2 cellular contexts compared by ENCODE assay signal in genomic region chr2:13353083-13353482, GRCh38.
TF ChIP-seq lines count a peak whose summit lies in the region.

No MANE protein-coding gene starts in this region.

TF ChIP-seq in GM12878, 131 proteins besides CTCF, POLR2A, EP300 and RAD21:
- TF ChIP-seq ZNF24 (IDR thresholded peaks at IDR 0.05), result no peak

TF ChIP-seq in HepG2, 621 proteins besides CTCF, POLR2A, EP300 and RAD21:
- TF ChIP-seq SRSF1 (optimal IDR thresholded peaks at IDR 0.05; ENCODE audit: low read depth, low read length), result no peak
- TF ChIP-seq ZKSCAN8 (CRISPR knock-in tag; IDR thresholded peaks at IDR 0.05; ENCODE audit: borderline replicate concordance), result no peak
- TF ChIP-seq ZNF3 (CRISPR knock-in tag; IDR thresholded peaks at IDR 0.05), result no peak
- no peak for TF ChIP-seq CEBPZ (IDR thresholded peaks at IDR 0.05; ENCODE audit: low read length)
- no peak for TF ChIP-seq DPF2 (CRISPR knock-in tag; IDR thresholded peaks at IDR 0.05; ENCODE audit: borderline replicate concordance, low read depth)
- no peak for TF ChIP-seq AKAP8 (CRISPR knock-in tag; IDR thresholded peaks at IDR 0.05)
- TF ChIP-seq ZNF770 (CRISPR knock-in tag; IDR thresholded peaks at IDR 0.05), result no peak
- no peak for TF ChIP-seq ZNF781 (CRISPR knock-in tag; IDR thresholded peaks at IDR 0.05; ENCODE audit: borderline replicate concordance, not compliant biosample characterization)
- TF ChIP-seq ZSCAN22 (CRISPR knock-in tag; IDR thresholded peaks at IDR 0.05), result no peak
- TF ChIP-seq ZNF850 (CRISPR knock-in tag; conservative IDR thresholded peaks at IDR 0.05), result no peak
- TF ChIP-seq POGK (CRISPR knock-in tag; conservative IDR thresholded peaks at IDR 0.05), result no peak
- no peak for TF ChIP-seq ZNF777 (CRISPR knock-in tag; IDR thresholded peaks at IDR 0.05)
- no peak for TF ChIP-seq HNRNPL (IDR thresholded peaks at IDR 0.05; ENCODE audit: low read depth, low read length)
- no peak for TF ChIP-seq HDAC1 (CRISPR knock-in tag; IDR thresholded peaks at IDR 0.05)
- TF ChIP-seq KLF9 (CRISPR knock-in tag; IDR thresholded peaks at IDR 0.05; ENCODE audit: low read depth), result no peak
